In the genomic region with DNA sequence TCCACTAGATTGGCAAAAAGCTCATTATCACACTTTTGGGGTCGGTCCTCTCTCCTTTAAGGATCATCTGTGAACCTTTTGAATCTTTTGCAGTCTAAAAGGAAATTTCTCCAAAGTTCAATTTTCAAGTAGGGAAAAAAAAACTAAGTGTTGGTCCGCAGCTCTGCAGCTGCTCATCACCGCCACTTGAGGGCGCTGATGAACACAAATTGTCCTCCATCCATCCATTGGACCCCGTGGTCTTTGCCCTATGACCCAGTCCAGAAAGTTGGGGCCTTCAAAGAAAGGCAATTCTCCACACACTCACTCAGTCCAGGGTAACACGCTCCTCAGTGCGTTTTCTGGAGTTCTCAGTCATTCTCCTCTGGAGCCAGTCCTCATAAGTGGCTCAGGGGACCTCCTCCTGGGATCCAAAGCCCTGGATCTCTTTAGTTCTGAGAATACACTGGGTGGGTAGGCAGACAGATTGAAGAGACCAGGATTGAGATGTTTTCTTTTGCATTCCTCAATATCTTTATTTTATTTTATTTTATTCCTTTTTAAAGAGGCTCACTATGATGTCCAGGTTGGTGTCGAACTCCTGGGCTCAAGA, we compare ENCODE assay signal across 8 cellular contexts.
DNase-seq lines count a peak whose midpoint lies in the region; ATAC-seq and TF ChIP-seq lines count a peak whose summit lies in the region.

No MANE protein-coding gene starts in this region.

- no peaks in the 10 kb centered on the region for H3K9me3 ChIP-seq in GM23248 (ENCODE audit: low read depth)
- H3K9me3 ChIP-seq in left lung, result peaks cover 0 to 1% of the 10 kb centered on the region in 2 donors

- H3K4me3 ChIP-seq in GM23248, result no peak overlapping the region
- no peak overlapping the region for H3K4me3 ChIP-seq in WI38 (ENCODE audit: low read depth, low read length)
- H3K4me3 ChIP-seq in left lung, result no peak overlapping the region

- H3K4me3 Mint-ChIP-seq in CD14-positive monocyte, result no peak overlapping the region

- H3K4me1 ChIP-seq in GM23248 (ENCODE audit: insufficient read depth) (no peaks in the 10 kb centered on the region), left lung (no peaks in the 10 kb centered on the region)

- no peak overlapping the region for H2AFZ ChIP-seq in GM23248

- no peak overlapping the region for H3K9ac ChIP-seq in GM23248

- H3F3A ChIP-seq in GM23248 (ENCODE audit: insufficient read depth), result no peaks in the 10 kb centered on the region

- no peak overlapping the region for H3K27ac ChIP-seq in GM23248
- no peak overlapping the region for H3K27ac ChIP-seq in left lung

- no peak overlapping the region for H3K4me2 ChIP-seq in GM23248 (ENCODE audit: unreplicated experiment)

- H3K27me3 ChIP-seq in GM23248 (replicated peaks; ENCODE audit: insufficient read depth) (no peaks in the 10 kb centered on the region), left lung (no peaks in the 10 kb centered on the region)

- peak overlapping the region in 1 of 7 donors; percentile 1 for H3K27ac Mint-ChIP-seq in CD14-positive monocyte

- H3K27me3 Mint-ChIP-seq in CD14-positive monocyte (ENCODE audit: low read depth in 3 of 3), result peaks cover 3 to 5% (median 4%) of the 10 kb centered on the region in 3 donors

- 51 to 55% methylated on average over 8 of the region's 8 CpGs for WGBS in GM23248 (ENCODE audit: low coverage in 1 of 2, low lambda C conversion rate in 2 of 2, missing lambda C conversion rate in 2 of 2), 2 experiments

- DNase-seq in CD14-positive monocyte (ENCODE audit: low spot score) (no peak), GM23248 (peak; percentile 10), left lung (no peak), putamen (ENCODE audit: low spot score) (no peak), SIG-M5 (lab: John Stamatoyannopoulos, UW) (no peak)

- peak; percentile 56 for TF ChIP-seq CTCF in CD14-positive monocyte (IDR thresholded peaks at IDR 0.05)
- TF ChIP-seq CTCF in WI38 (IDR thresholded peaks at IDR 0.05; ENCODE audit: low read depth, low read length), result peak; percentile 23; the same call in 1 of the 2 replicates
- peak; percentile 43 to 49 for TF ChIP-seq CTCF in left lung (IDR thresholded peaks at IDR 0.05)

- ATAC-seq in left lung (peak; percentile 55), GM18909 (IDR thresholded peaks at IDR 0.05; ENCODE audit: poor library complexity, unreplicated experiment) (no peak), GM18870 (IDR thresholded peaks at IDR 0.05; ENCODE audit: unreplicated experiment) (no peak)

- H3K4me1 Mint-ChIP-seq in CD14-positive monocyte, result peaks cover 1% of the 10 kb centered on the region

- intact Hi-C loops in CD14-positive monocyte (cut with micrococcal nuclease) (no loop called here), left lung (cut with DNase I) (no loop called here)

- H3K9me3 Mint-ChIP-seq in CD14-positive monocyte, result peaks cover 3 to 16% (median 9%) of the 10 kb centered on the region in 7 donors

- H4K20me1 ChIP-seq in GM23248 (ENCODE audit: insufficient read depth), result no peaks in the 10 kb centered on the region

- in situ Hi-C loops in GM23248 (cut with MboI), result loop anchor here (25.0 kb wide), 2 partner anchors 558 to 858 kb away; no protein-coding TSS in a partner anchor

- H3K36me3 Mint-ChIP-seq in CD14-positive monocyte, result no peaks in the 10 kb centered on the region

- H3K9me2 ChIP-seq in GM23248 (ENCODE audit: insufficient read depth), result no peaks in the 10 kb centered on the region

- H3K79me2 ChIP-seq in GM23248 (ENCODE audit: insufficient read depth), result no peaks in the 10 kb centered on the region

- H3K36me3 ChIP-seq in GM23248 (ENCODE audit: low read depth) (no peaks in the 10 kb centered on the region), left lung (no peaks in the 10 kb centered on the region)
